In genomic region chr12:693937-694533, GRCh38 we compare ENCODE assay signal across 17 cellular contexts. TPM values are rescaled to one million over a fixed set of nuclear protein-coding genes. Genes with fewer than 3 reads are reported as not detected.
DNase-seq lines count a peak whose midpoint lies in the region; ATAC-seq and TF ChIP-seq lines count a peak whose summit lies in the region.
"Had no signal": no experiment of that assay in that cellular context is flagged by ENCODE, and none has a peak within 500 bp of the region (broad histone marks: within the 10 kb centered on the region; RNA-seq: fewer than 3 reads in every experiment).

No MANE protein-coding gene starts in this region.

- no peaks in the 10 kb centered on the region for H3K36me3 ChIP-seq in Panc1 (ENCODE audit: control insufficient read depth, insufficient read depth, low read length)
- H3K36me3 ChIP-seq: BLaER1 had no signal

- TF ChIP-seq CTCF in Panc1 (IDR thresholded peaks at IDR 0.05) (no peak), dorsolateral prefrontal cortex (IDR thresholded peaks at IDR 0.05 in 54 of 56, conservative IDR thresholded peaks at IDR 0.05 in 2 of 56; ENCODE audit: low read depth in 1 of 56, partially characterized antibody in 56 of 56) (no peak)

- H3K4me3 ChIP-seq in Panc1 (ENCODE audit: low read depth in 2 of 2, low read length in 2 of 2) = no peak overlapping the region
- no peak overlapping the region for H3K4me3 ChIP-seq in dorsolateral prefrontal cortex
- H3K4me3 ChIP-seq: BLaER1 had no signal

- POLR2A ChIA-PET in Panc1 (lab: Charles Lee) = no interaction called here

- intact Hi-C loops in Panc1 (cut with micrococcal nuclease; ENCODE audit: unreplicated experiment) (no loop called here), dorsolateral prefrontal cortex (cut with DNase I) (no loop called here)

- DNase-seq in NCI-H748 (lab: John Stamatoyannopoulos, UW; ENCODE audit: unreplicated experiment) (peak; percentile 50), NCI-H748 treated with DMSO at 0.1 percent for 48 hours (lab: John Stamatoyannopoulos, UW) (no peak), Panc1 (ENCODE audit: low read depth, low spot score) (no peak), dorsolateral prefrontal cortex (no peak), NCI-H2107 (lab: John Stamatoyannopoulos, UW) (no peak), NCI-H526 treated with DMSO at 0.1 percent for 48 hours (lab: John Stamatoyannopoulos, UW) (no peak), NCI-H82 (lab: John Stamatoyannopoulos, UW) (no peak), cerebellar nuclear complex (lab: John Stamatoyannopoulos, UW) (no peak)
- DNase-seq: CD8-positive, alpha-beta memory T cell; NCI-H1436 treated with DMSO at 0.1 percent for 48 hours; NCI-H2081 treated with DMSO at 0.1 percent for 48 hours; NCI-H2227 treated with DMSO at 0.1 percent for 48 hours; NCI-H524; SHP77 treated with DMSO at 0.1 percent for 48 hours had no signal

- 0 out of 2 replicates have a peak overlapping the region, but pooled peaks have one; percentile 29 for H3K27ac ChIP-seq in Panc1 (ENCODE audit: low read length)
- peak overlapping the region in 54 of 59 donors; percentile 6 to 92 (median 78) for H3K27ac ChIP-seq in dorsolateral prefrontal cortex
- H3K27ac ChIP-seq: BLaER1 had no signal

- in situ Hi-C loops in Panc1 (cut with HindIII; ENCODE audit: low pct_unique_long_range_greater_than_20kb, low sequenced_read_pairs) = no loop called here

- no TSS peak for BruUV-seq in Panc1 (replicated peaks; lab: Mats Ljungman, UMichigan)

- CTCF ChIA-PET in Panc1 (lab: Charles Lee) = no interaction called here

- no peaks in the 10 kb centered on the region for H3K27me3 ChIP-seq in Panc1 (ENCODE audit: control insufficient read depth, insufficient read depth, low read length)
- H3K27me3 ChIP-seq in dorsolateral prefrontal cortex = no peaks in the 10 kb centered on the region
- H3K27me3 ChIP-seq: BLaER1 had no signal

- H3K9me3 ChIP-seq in Panc1 (ENCODE audit: control insufficient read depth, insufficient read depth, low read depth, low read length) = peaks cover 5% of the 10 kb centered on the region; the same call in 1 of the 2 replicates

- H3K4me1 ChIP-seq in Panc1 (ENCODE audit: control insufficient read depth, insufficient read depth, low read length) = peaks cover 9% of the 10 kb centered on the region

- ATAC-seq in Panc1 = no peak

RNA-seq across cellular contexts. Expression of gene NINJ2, which starts 30.8 kb away (rescaled TPM):
- 1.9 TPM for total RNA-seq in Panc1 (2021; ENCODE audit: unreplicated experiment)
- polyA plus RNA-seq in Panc1 (2012; ENCODE audit: insufficient read length) = 2.2 TPM
- 10 to 100 TPM in 88 of 120 experiments, 1 to 10 TPM in 32; 1.6 to 80.0 (median 16.4) TPM for total RNA-seq in dorsolateral prefrontal cortex
- total RNA-seq: A172, H1 had no signal

RNA-seq across cellular contexts. Expression of gene WNK1, which starts 58.3 kb away (rescaled TPM):
- total RNA-seq in Panc1 (2021; ENCODE audit: unreplicated experiment) = 181 TPM
- 117 TPM for polyA plus RNA-seq in Panc1 (2012; ENCODE audit: insufficient read length)
- 100 to 1,000 TPM; 266 to 597 (median 370) TPM for total RNA-seq in dorsolateral prefrontal cortex
